ENCODE assay signal across 14 cellular contexts in genomic region chr11:102620858-102621561, GRCh38. TPM values are rescaled to one million over a fixed set of nuclear protein-coding genes. Genes with fewer than 3 reads are reported as not detected.
DNase-seq lines count a peak whose midpoint lies in the region; ATAC-seq, FAIRE-seq and TF ChIP-seq lines count a peak whose summit lies in the region.
"Had no signal": no experiment of that assay in that cellular context is flagged by ENCODE, and none has a peak within 500 bp of the region (broad histone marks: within the 10 kb centered on the region; RNA-seq: fewer than 3 reads in every experiment).

No MANE protein-coding gene starts in this region.

- H3K4me3 ChIP-seq in AG04450 (ENCODE audit: low read depth, low read length): no peak overlapping the region
- no peak overlapping the region for H3K4me3 ChIP-seq in esophagus muscularis mucosa

- no peak overlapping the region for H3K4me3 Mint-ChIP-seq in effector memory CD8-positive, alpha-beta T cell

- no peaks in the 10 kb centered on the region for H3K4me1 Mint-ChIP-seq in effector memory CD8-positive, alpha-beta T cell (ENCODE audit: low read depth in 2 of 2)

- TF ChIP-seq POLR2A in esophagus muscularis mucosa (IDR thresholded peaks at IDR 0.05; ENCODE audit: low read depth) (no peak), H54 (IDR thresholded peaks at IDR 0.05; ENCODE audit: low read depth, low read length) (no peak)

- no peaks in the 10 kb centered on the region for H3K4me1 ChIP-seq in esophagus muscularis mucosa

- intact Hi-C loops in esophagus muscularis mucosa (cut with DNase I): no loop called here

- H3K36me3 Mint-ChIP-seq in effector memory CD8-positive, alpha-beta T cell (ENCODE audit: insufficient read depth): no peaks in the 10 kb centered on the region

- CTCF ChIA-PET in AG04450 (lab: Charles Lee): interaction anchor here (0.7 to 2.5 kb wide), 2 partner anchors 8 to 45 kb away, joined by 3 to 10 read pairs; no protein-coding TSS in a partner anchor

- H3K9me3 ChIP-seq in AG04450 (ENCODE audit: control insufficient read depth, insufficient read depth, low read length) (no peaks in the 10 kb centered on the region), esophagus muscularis mucosa (no peaks in the 10 kb centered on the region)

- ATAC-seq in GM21360 (IDR thresholded peaks at IDR 0.05; ENCODE audit: unreplicated experiment) (peak; percentile 83), HG03558 (IDR thresholded peaks at IDR 0.05; ENCODE audit: extremely low read depth, unreplicated experiment) (peak; percentile 63)
- no peak for ATAC-seq in effector memory CD8-positive, alpha-beta T cell (replicated peaks)

- H3K27me3 ChIP-seq in AG04450 (ENCODE audit: control insufficient read depth, insufficient read depth, low read length) (no peaks in the 10 kb centered on the region), esophagus muscularis mucosa (no peaks in the 10 kb centered on the region)

- DNase-seq in AG04450 (ENCODE audit: low read depth, low spot score): peak; percentile 33
- peak; percentile 89 for DNase-seq in esophagus muscularis mucosa (ENCODE audit: extremely low spot score)
- DNase-seq in SIG-M5 treated with dmso at 0.1 percent for 504 hours (lab: John Stamatoyannopoulos, UW; ENCODE audit: unreplicated experiment): no peak
- DNase-seq in effector memory CD8-positive, alpha-beta T cell: no peak
- DNase-seq in NCI-H524 (lab: John Stamatoyannopoulos, UW): no peak
- DNase-seq in H54 (ENCODE audit: insufficient read length, low spot score): no peak
- DNase-seq: stimulated activated CD4-positive, alpha-beta T cell treated with anti-CD3 and anti-CD28 coated beads, Interleukin-4, amount 100 ng/mL, for 1 hour; T-helper 9 cell had no signal

- FAIRE-seq in H54 (lab: Jason Lieb, UNC): no peak
- FAIRE-seq: urothelium cell line had no signal

- no peaks in the 10 kb centered on the region for H3K9me3 Mint-ChIP-seq in effector memory CD8-positive, alpha-beta T cell

- WGBS in esophagus muscularis mucosa: 86% methylated on average over 12 of the region's 12 CpGs

- no peaks in the 10 kb centered on the region for H3K36me3 ChIP-seq in esophagus muscularis mucosa

- TF ChIP-seq CTCF in AG04450 (IDR thresholded peaks at IDR 0.05; ENCODE audit: low read depth, low read length): no peak
- no peak for TF ChIP-seq CTCF in esophagus muscularis mucosa (IDR thresholded peaks at IDR 0.05)

- POLR2A ChIA-PET in AG04450 (lab: Yijun Ruan, JAX): no interaction called here

- no peak for TF ChIP-seq EP300 in esophagus muscularis mucosa (IDR thresholded peaks at IDR 0.05)

- H3K27ac Mint-ChIP-seq in effector memory CD8-positive, alpha-beta T cell: no peak overlapping the region

- peaks cover 24 to 48% of the 10 kb centered on the region in 2 donors for H3K27me3 Mint-ChIP-seq in effector memory CD8-positive, alpha-beta T cell

- H3K27ac ChIP-seq in AG04450 (ENCODE audit: low read depth, low read length) (no peak overlapping the region), esophagus muscularis mucosa (replicated peaks in 1 of 4) (no peak overlapping the region)
- H3K27ac ChIP-seq: C4-2B, epithelial cell of prostate, HL-60 had no signal

RNA-seq across cellular contexts. Expression of gene MMP20, which starts 4.1 kb away (rescaled TPM):
- polyA plus RNA-seq in AG04450 (2011; rRNA removed): not detected in 2 replicates
- polyA minus RNA-seq in AG04450 (2011; rRNA and poly(A)+ RNA removed): not detected in 2 replicates
- not detected for total RNA-seq in esophagus muscularis mucosa

Comparison
In these comparisons a context has a peak if more than half of its experiments do, and no peak if none do; other contexts are left out.
1. DNase-seq: peak in AG04450 (single experiment) and esophagus muscularis mucosa (single experiment); none in SIG-M5 treated with dmso at 0.1 percent for 504 hours (single experiment), effector memory CD8-positive, alpha-beta T cell (0 of 3), NCI-H524 (0 of 2) and H54 (single experiment).